Comparison of ENCODE assay signal across 2 cellular contexts in the genomic region with DNA sequence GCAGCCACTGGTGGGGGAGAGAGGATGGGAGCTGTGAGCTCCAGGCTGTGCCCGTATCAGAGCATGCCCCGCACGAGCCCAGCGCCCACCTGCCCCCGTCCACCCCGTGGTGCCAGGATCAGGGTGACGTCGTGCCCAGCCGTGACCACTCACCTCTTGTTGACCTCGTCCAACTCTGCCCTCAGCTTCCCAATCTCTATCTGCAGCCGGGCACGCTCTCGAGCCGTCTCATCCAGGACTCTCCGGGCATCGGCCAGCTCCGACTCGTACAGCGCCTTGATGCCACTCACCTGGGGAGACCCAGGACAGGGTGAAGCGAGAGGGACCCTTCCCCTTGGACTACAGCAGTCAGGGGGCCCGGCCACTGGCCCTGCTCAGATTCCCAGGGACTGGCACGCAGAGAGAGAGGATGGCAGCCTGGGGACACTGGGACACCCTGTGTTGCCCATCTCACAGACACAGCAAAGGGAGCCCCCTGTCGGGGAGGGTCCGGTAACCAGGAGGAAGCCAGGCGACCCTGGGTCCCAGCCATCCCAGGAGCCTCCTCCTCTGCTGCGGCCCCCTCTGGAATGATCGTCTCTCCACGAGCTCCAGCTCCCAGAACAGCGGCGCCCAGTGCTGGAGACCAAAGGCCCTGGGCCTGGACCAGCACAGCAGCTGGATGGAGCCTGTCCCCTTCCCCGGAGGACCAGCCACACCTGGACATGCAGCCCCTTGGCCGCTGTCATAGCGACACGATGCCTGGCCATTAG.
TF ChIP-seq lines count a peak whose summit lies in the region.

No MANE protein-coding gene starts in this region.

TF ChIP-seq in WTC11, 78 proteins besides CTCF, POLR2A, EP300 and RAD21:
- no peak for TF ChIP-seq STAT6 (CRISPR knock-in tag; conservative IDR thresholded peaks at IDR 0.05; ENCODE audit: low read depth)
- no peak for TF ChIP-seq ZMAT4 (CRISPR knock-in tag; IDR thresholded peaks at IDR 0.05)
- no peak for TF ChIP-seq ATF3 (CRISPR knock-in tag; conservative IDR thresholded peaks at IDR 0.05)

TF ChIP-seq in HepG2, 621 proteins besides CTCF, POLR2A, EP300 and RAD21:
- TF ChIP-seq ZNF709 (CRISPR knock-in tag; IDR thresholded peaks at IDR 0.05) (no peak), ZNF841 (CRISPR knock-in tag; IDR thresholded peaks at IDR 0.05; ENCODE audit: borderline replicate concordance) (no peak), DNMT1 (CRISPR knock-in tag; IDR thresholded peaks at IDR 0.05) (no peak), TAF15 (IDR thresholded peaks at IDR 0.05; ENCODE audit: low read depth, low read length, poor library complexity, severe bottlenecking) (no peak), AGO2 (optimal IDR thresholded peaks at IDR 0.05; ENCODE audit: low read depth, low read length) (peak; percentile 37)
